ENCODE assay signal across 1 cellular context in the genomic region with DNA sequence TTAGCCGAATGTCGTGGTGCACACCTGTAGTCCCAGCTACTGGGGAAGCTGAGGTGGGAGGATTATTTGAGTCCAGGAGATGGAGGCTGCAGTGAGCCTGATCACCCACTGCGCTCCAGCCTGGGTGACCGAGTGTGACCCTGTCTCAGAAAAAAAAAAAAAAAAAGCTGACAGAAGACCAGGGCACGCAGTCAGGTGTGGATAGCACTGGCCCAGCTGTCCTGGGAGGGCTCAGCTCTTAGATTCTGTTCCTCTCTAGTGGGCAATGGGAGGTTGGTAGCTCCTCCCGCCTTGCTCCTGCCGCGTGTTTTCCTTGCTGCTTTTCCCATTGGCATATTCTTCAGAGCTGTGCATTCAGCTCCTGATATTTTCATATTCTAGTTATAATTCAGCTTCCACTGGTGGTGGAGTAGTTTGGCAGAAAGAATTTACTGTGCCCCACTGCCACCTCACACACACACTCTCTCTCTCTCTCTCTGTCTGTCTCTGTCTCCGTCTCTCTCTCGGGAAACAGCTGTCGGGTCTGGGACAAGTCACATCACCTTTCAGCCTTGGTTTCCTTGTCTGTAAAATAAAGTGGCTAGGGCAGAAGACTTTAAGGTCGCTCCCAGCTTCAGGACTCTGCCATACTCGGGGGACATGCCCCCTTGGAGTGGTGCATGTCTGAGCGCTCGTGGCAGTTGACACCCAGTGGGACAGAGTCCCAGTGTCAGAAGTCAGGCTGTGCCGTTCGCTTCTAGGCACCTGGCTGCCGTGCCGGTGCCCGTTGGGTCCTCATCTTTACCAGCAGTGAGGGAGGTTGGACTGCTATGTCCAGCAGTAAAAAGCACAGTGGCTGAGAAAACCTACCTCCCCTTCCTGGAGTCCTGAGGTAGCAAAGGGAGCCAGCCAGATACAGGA.
TF ChIP-seq lines count a peak whose summit lies in the region.

No MANE protein-coding gene starts in this region.

TF ChIP-seq in IMR-90, 13 proteins besides CTCF, POLR2A, EP300 and RAD21:
- no peak for TF ChIP-seq BHLHE40 (IDR thresholded peaks at IDR 0.05; ENCODE audit: low read depth, low read length)
- TF ChIP-seq, protein P1, sequence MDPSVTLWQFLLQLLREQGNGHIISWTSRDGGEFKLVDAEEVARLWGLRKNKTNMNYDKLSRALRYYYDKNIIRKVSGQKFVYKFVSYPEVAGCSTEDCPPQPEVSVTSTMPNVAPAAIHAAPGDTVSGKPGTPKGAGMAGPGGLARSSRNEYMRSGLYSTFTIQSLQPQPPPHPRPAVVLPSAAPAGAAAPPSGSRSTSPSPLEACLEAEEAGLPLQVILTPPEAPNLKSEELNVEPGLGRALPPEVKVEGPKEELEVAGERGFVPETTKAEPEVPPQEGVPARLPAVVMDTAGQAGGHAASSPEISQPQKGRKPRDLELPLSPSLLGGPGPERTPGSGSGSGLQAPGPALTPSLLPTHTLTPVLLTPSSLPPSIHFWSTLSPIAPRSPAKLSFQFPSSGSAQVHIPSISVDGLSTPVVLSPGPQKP (IDR thresholded peaks at IDR 0.05; ENCODE audit: borderline replicate concordance, low read depth, low read length) = no peak
- TF ChIP-seq SMC3 (IDR thresholded peaks at IDR 0.05; ENCODE audit: low read depth, low read length) = no peak
- no peak for TF ChIP-seq RFX5 (IDR thresholded peaks at IDR 0.05; ENCODE audit: low read depth, low read length)
TF ChIP-seq in IMR-90: peak in this region for 0.
